ENCODE assay signal across 8 cellular contexts in genomic region chr16:20903116-20903888, GRCh38. TPM values are rescaled to one million over a fixed set of nuclear protein-coding genes. Genes with fewer than 3 reads are reported as not detected.
DNase-seq lines count a peak whose midpoint lies in the region; ATAC-seq, FAIRE-seq and TF ChIP-seq lines count a peak whose summit lies in the region.

No MANE protein-coding gene starts in this region.

- CTCF ChIA-PET in A549 (lab: Yijun Ruan, JAX) (interaction anchor here (1.1 to 9.6 kb wide), 4 partner anchors 13 to 254 kb away, joined by 3 to 60 read pairs (median 5); no protein-coding TSS in a partner anchor), HCT116 (lab: Charles Lee) (interaction anchor here (0.8 kb wide), 1 partner anchor 20 kb away, joined by 3 read pairs; no protein-coding TSS in a partner anchor)

- no peak overlapping the region for H2AFZ ChIP-seq in HCT116 (ENCODE audit: low read depth, low read length, poor library complexity, severe bottlenecking)

- H3K9me3 ChIP-seq in A549 (no peaks in the 10 kb centered on the region), HCT116 (ENCODE audit: control insufficient read depth in 1 of 2, insufficient read depth in 1 of 2, low read depth in 1 of 2, low read length in 2 of 2) (no peaks in the 10 kb centered on the region)

- no peak for FAIRE-seq in A549 (lab: Jason Lieb, UNC)

- no peaks in the 10 kb centered on the region for H3K27me3 Mint-ChIP-seq in activated naive CD8-positive, alpha-beta T cell treated with anti-CD3 and anti-CD28 coated beads for 36 hours
- no peaks in the 10 kb centered on the region for H3K27me3 Mint-ChIP-seq in naive B cell

- BruUV-seq in HCT116 (replicated peaks; lab: Mats Ljungman, UMichigan), result no TSS peak

- no peak overlapping the region for H3K4me3 ChIP-seq in A549
- H3K4me3 ChIP-seq in HCT116 (replicated peaks in 1 of 2; ENCODE audit: low read depth in 1 of 2, low read length in 2 of 2), result no peak overlapping the region

- no peak for TF ChIP-seq EP300 in A549 (IDR thresholded peaks at IDR 0.05)

- peaks cover 50% of the 10 kb centered on the region for H3K36me3 Mint-ChIP-seq in activated naive CD8-positive, alpha-beta T cell treated with anti-CD3 and anti-CD28 coated beads for 36 hours
- H3K36me3 Mint-ChIP-seq in naive B cell, result no peaks in the 10 kb centered on the region

- 90% methylated on average over 5 of the region's 5 CpGs for WGBS in A549 (ENCODE audit: missing lambda C conversion rate)

- no peaks in the 10 kb centered on the region for H3K27me3 ChIP-seq in HCT116 (ENCODE audit: insufficient read depth, low read length)

- no peaks in the 10 kb centered on the region for H3K9me2 ChIP-seq in HCT116 (ENCODE audit: insufficient read depth)

- H3K79me2 ChIP-seq in HCT116 (ENCODE audit: insufficient read depth, low read length), result peaks cover 36% of the 10 kb centered on the region

- TF ChIP-seq CTCF in A549 (IDR thresholded peaks at IDR 0.05), result no peak
- TF ChIP-seq CTCF in HCT116 (IDR thresholded peaks at IDR 0.05 in 2 of 3, conservative IDR thresholded peaks at IDR 0.05 in 1 of 3; ENCODE audit: borderline replicate concordance in 1 of 3, insufficient read depth in 1 of 3, low read depth in 2 of 3, low read length in 2 of 3), result no peak

- intact Hi-C loops in HCT116 (cut with micrococcal nuclease), result loop anchor here (5.0 to 10.0 kb wide), 3 partner anchors 36 to 401 kb away; no protein-coding TSS in a partner anchor

- H3K27ac ChIP-seq in A549 (peak overlapping the region in 1 of 2 experiments; percentile 77; a peak in 2 of 6 replicates), HCT116 (ENCODE audit: low read depth, low read length) (peak overlapping the region; percentile 85)

- H4K20me1 ChIP-seq in HCT116 (ENCODE audit: insufficient read depth), result no peaks in the 10 kb centered on the region

- RAD21 ChIA-PET in HCT116 (lab: Charles Lee; ENCODE audit: low non-redundant PET in 1 of 2, low total read pairs in 2 of 2, uncharacterized antibody in 2 of 2, unreplicated experiment in 2 of 2), result no interaction called here

- peak overlapping the region; percentile 40 for H3K4me3 Mint-ChIP-seq in activated naive CD8-positive, alpha-beta T cell treated with anti-CD3 and anti-CD28 coated beads for 36 hours
- peak overlapping the region in 5 of 8 donors; percentile 48 to 99 (median 58) for H3K4me3 Mint-ChIP-seq in naive B cell

- TF ChIP-seq RAD21 in A549 (conservative IDR thresholded peaks at IDR 0.05 in 1 of 2, IDR thresholded peaks at IDR 0.05 in 1 of 2) (no peak), HCT116 (IDR thresholded peaks at IDR 0.05; ENCODE audit: low read depth) (no peak)

- H3K4me1 ChIP-seq in A549 (peaks cover 68% of the 10 kb centered on the region), HCT116 (ENCODE audit: control insufficient read depth in 1 of 2, insufficient read depth in 2 of 2, low read length in 2 of 2) (peaks cover 61 to 84% of the 10 kb centered on the region in 2 experiments)

- no peaks in the 10 kb centered on the region for H3K36me3 ChIP-seq in HCT116 (ENCODE audit: control insufficient read depth in 1 of 2, insufficient read depth in 2 of 2, low read length in 2 of 2)

- H3K9me3 Mint-ChIP-seq in activated naive CD8-positive, alpha-beta T cell treated with anti-CD3 and anti-CD28 coated beads for 36 hours, result peaks cover 3% of the 10 kb centered on the region
- peaks cover 0 to 4% (median 0%) of the 10 kb centered on the region in 7 donors for H3K9me3 Mint-ChIP-seq in naive B cell

- H3K4me1 Mint-ChIP-seq in activated naive CD8-positive, alpha-beta T cell treated with anti-CD3 and anti-CD28 coated beads for 36 hours, result peaks cover 54% of the 10 kb centered on the region
- H3K4me1 Mint-ChIP-seq in naive B cell, result peaks cover 66 to 77% (median 71%) of the 10 kb centered on the region in 3 donors

- ATAC-seq in A549 (no peak), HCT116 (no peak), naive B cell (ENCODE audit: low read depth in 2 of 2) (no peak), GM18511 (IDR thresholded peaks at IDR 0.05; ENCODE audit: unreplicated experiment) (no peak), HG03025 (IDR thresholded peaks at IDR 0.05; ENCODE audit: low FRiP score, unreplicated experiment) (no peak), GM18909 (IDR thresholded peaks at IDR 0.05; ENCODE audit: poor library complexity, unreplicated experiment) (no peak), GM21529 (IDR thresholded peaks at IDR 0.05; ENCODE audit: unreplicated experiment) (no peak)

- H3K27ac Mint-ChIP-seq in activated naive CD8-positive, alpha-beta T cell treated with anti-CD3 and anti-CD28 coated beads for 36 hours, result peak overlapping the region; percentile 59
- H3K27ac Mint-ChIP-seq in naive B cell, result peak overlapping the region in 5 of 6 donors; percentile 3 to 91 (median 82)

- TF ChIP-seq POLR2A in A549 (IDR thresholded peaks at IDR 0.05; ENCODE audit: low read length), result no peak
- TF ChIP-seq POLR2A in HCT116 (IDR thresholded peaks at IDR 0.05; ENCODE audit: borderline replicate concordance, extremely low read depth, insufficient read depth, insufficient read length), result no peak

- H3K4me2 ChIP-seq in A549, result peak overlapping the region; percentile 70; the same call in 2 of the 3 replicates
- H3K4me2 ChIP-seq in HCT116 (ENCODE audit: low read length), result peak overlapping the region; percentile 63

- DNase-seq in A549 (ENCODE audit: low read depth in 1 of 2, low spot score in 1 of 2), result no peak
- DNase-seq in HCT116 (ENCODE audit: low read depth, low spot score), result no peak
- DNase-seq in activated naive CD8-positive, alpha-beta T cell treated with anti-CD3 and anti-CD28 coated beads for 36 hours, result no peak
- DNase-seq in naive B cell, result no peak

- POLR2A ChIA-PET in A549 (lab: Yijun Ruan, JAX), result interaction anchor here (1.1 kb wide), 1 partner anchor 8 kb away, joined by 3 read pairs; no protein-coding TSS in a partner anchor
- POLR2A ChIA-PET in HCT116 (lab: Charles Lee), result interaction anchor here (0.8 to 1.5 kb wide), 3 partner anchors 11 to 38 kb away, joined by 3 to 5 read pairs (median 4); no protein-coding TSS in a partner anchor

- H3K9ac ChIP-seq in HCT116 (ENCODE audit: low read length), result no peak overlapping the region

TF ChIP-seq in A549, 52 proteins besides CTCF, POLR2A, EP300 and RAD21 (continues in another document):
- TF ChIP-seq CEBPB (IDR thresholded peaks at IDR 0.05) (no peak), POLR2AphosphoS2 (conservative IDR thresholded peaks at IDR 0.05; ENCODE audit: low read length) (no peak), FOSB (CRISPR knock-in tag; IDR thresholded peaks at IDR 0.05) (no peak)

TF ChIP-seq in HCT116, 20 proteins besides CTCF, POLR2A, EP300 and RAD21 (continues in another document):
- TF ChIP-seq ZNF274 (IDR thresholded peaks at IDR 0.05; ENCODE audit: low read depth, low read length), result no peak
- TF ChIP-seq FOSL1 (IDR thresholded peaks at IDR 0.05; ENCODE audit: low read depth), result no peak
- TF ChIP-seq ATF3 (IDR thresholded peaks at IDR 0.05), result no peak
- TF ChIP-seq YY1 (IDR thresholded peaks at IDR 0.05; ENCODE audit: extremely low read depth, insufficient replicate concordance, low read depth, low read length), result no peak
- TF ChIP-seq EGR1 (IDR thresholded peaks at IDR 0.05; ENCODE audit: low read depth), result no peak
- TF ChIP-seq ELF1 (IDR thresholded peaks at IDR 0.05; ENCODE audit: borderline replicate concordance, low read depth), result no peak
- no peak for TF ChIP-seq SIN3A (IDR thresholded peaks at IDR 0.05; ENCODE audit: low read depth)
- TF ChIP-seq CEBPB (IDR thresholded peaks at IDR 0.05; ENCODE audit: low read depth), result no peak
- TF ChIP-seq JUND (IDR thresholded peaks at IDR 0.05), result no peak
- no peak for TF ChIP-seq EZH2phosphoT487 (IDR thresholded peaks at IDR 0.05; ENCODE audit: borderline replicate concordance)
- no peak for TF ChIP-seq MAX (IDR thresholded peaks at IDR 0.05)
- no peak for TF ChIP-seq SRF (IDR thresholded peaks at IDR 0.05; ENCODE audit: low read depth)
- no peak; the same call in 1 of the 2 replicates for TF ChIP-seq POLR2AphosphoS5 (IDR thresholded peaks at IDR 0.05; ENCODE audit: low read depth, low read length)
- TF ChIP-seq TCF7L2 (IDR thresholded peaks at IDR 0.05; ENCODE audit: borderline replicate concordance, extremely low read depth, insufficient read depth, insufficient read length), result no peak

RNA-seq across cellular contexts. Expression of gene LYRM1, which starts 2.7 kb away (rescaled TPM):
- polyA plus RNA-seq in A549 (2011; rRNA removed), result 37.8 and 44.0 TPM in 2 replicates
- 16.6 and 17.7 TPM in 2 replicates for polyA plus RNA-seq in A549 (2012; cell fraction: cytosol; rRNA removed)
- polyA plus RNA-seq in A549 (2012; cell fraction: nucleus; rRNA removed), result 3.8 and 6.5 TPM in 2 replicates
- polyA plus RNA-seq in A549 (2017; fragmentation: RNase III; extraction: RNeasy Plus Mini Kit Qiagen cat#74134 plus additional on column Dnase treatment), result 38.6 to 48.8 TPM (median 40.6 TPM) in 3 replicates
- polyA minus RNA-seq in A549 (2011; rRNA and poly(A)+ RNA removed), result 9.4 and 12.8 TPM in 2 replicates
- total RNA-seq in HCT116 (2021; ENCODE audit: unreplicated experiment), result 26.7 TPM
- 41.5 and 44.9 TPM in 2 replicates for polyA plus RNA-seq in HCT116 (2012)
- total RNA-seq in activated naive CD8-positive, alpha-beta T cell treated with anti-CD3 and anti-CD28 coated beads for 36 hours, result 10 to 100 TPM; 22.8 to 25.0 TPM
- 10 to 100 TPM; 44.8 to 82.9 (median 52.9) TPM for polyA plus RNA-seq in naive B cell (ENCODE audit: low read depth in 6 of 6)

RNA-seq across cellular contexts. Expression of gene DCUN1D3, which starts 3.1 kb away (rescaled TPM):
- polyA plus RNA-seq in A549 (2011; rRNA removed) (7.2 and 7.5 TPM in 2 replicates), A549 (2017; fragmentation: RNase III; extraction: RNeasy Plus Mini Kit Qiagen cat#74134 plus additional on column Dnase treatment) (5.2 to 5.9 TPM (median 5.9 TPM) in 3 replicates), naive B cell (ENCODE audit: low read depth in 6 of 6) (1 to 10 TPM in 1 of 6 donors, under 1 TPM in 4, not detected in 1; 0.38 to 1.1 (median 0.52) TPM)
- 2.1 and 2.3 TPM in 2 replicates for polyA plus RNA-seq in A549 (2012; cell fraction: cytosol; rRNA removed)
- 2.0 and 3.5 TPM in 2 replicates for polyA plus RNA-seq in A549 (2012; cell fraction: nucleus; rRNA removed)
- polyA minus RNA-seq in A549 (2011; rRNA and poly(A)+ RNA removed), result 16.4 and 17.8 TPM in 2 replicates
- 16.4 TPM for total RNA-seq in HCT116 (2021; ENCODE audit: unreplicated experiment)
- polyA plus RNA-seq in HCT116 (2012), result 7.4 and 7.7 TPM in 2 replicates
- total RNA-seq in activated naive CD8-positive, alpha-beta T cell treated with anti-CD3 and anti-CD28 coated beads for 36 hours, result 1 to 10 TPM; 7.7 to 8.2 TPM
